ENCODE assay signal across 8 cellular contexts in the genomic region with DNA sequence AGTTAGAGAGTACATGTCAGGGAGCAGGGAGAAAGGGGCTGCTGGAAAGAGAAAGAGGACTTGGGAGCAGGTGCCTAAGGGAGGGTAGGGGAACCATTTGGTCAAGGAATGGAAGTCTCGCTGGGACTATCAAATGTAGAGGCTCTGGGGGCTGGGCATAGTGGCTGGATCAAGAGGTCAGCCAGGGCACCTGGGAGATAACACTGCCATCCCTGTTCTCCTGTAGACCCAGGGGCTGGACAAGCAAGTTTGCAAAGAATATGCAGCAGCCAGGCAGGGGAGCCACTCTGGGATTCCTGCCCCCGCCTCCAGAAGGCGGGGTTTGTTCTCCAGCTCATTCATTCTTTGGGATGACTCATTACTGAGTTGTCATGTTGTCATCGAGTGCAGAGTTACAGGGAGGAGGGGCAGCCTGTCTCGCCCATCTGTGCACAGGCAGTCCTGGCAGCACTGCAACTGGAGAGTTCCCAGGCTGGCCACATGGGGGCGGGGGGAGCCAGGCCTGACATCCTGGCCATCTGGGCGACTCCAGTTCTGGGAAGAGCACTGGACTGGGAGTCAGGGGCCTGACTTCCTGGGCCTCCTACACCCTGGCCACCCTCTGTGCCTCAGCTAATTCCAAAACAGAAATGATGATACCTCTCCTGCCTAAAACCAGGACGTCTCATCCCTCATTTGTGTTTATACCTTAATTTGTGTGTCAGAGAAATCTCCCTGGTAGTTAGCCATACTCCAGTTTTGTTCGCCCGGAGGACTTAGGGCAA. TPM values are rescaled to one million over a fixed set of nuclear protein-coding genes. Genes with fewer than 3 reads are reported as not detected.
A peak's percentile ranks its signal among the peaks of the same experiment; 100 is the strongest.
DNase-seq lines count a peak whose midpoint lies in the region; ATAC-seq and TF ChIP-seq lines count a peak whose summit lies in the region.

No MANE protein-coding gene starts in this region.

- POLR2A ChIA-PET in BJ (lab: Charles Lee): interaction anchor here (1.0 kb wide), 2 partner anchors 8 to 27 kb away, joined by 8 to 15 read pairs; no protein-coding TSS in a partner anchor

- ATAC-seq in GM19351 (IDR thresholded peaks at IDR 0.05; ENCODE audit: unreplicated experiment) (peak; percentile 98), HG03469 (IDR thresholded peaks at IDR 0.05; ENCODE audit: unreplicated experiment) (peak; percentile 84)

- no peaks in the 10 kb centered on the region for H3K36me3 ChIP-seq in BJ (ENCODE audit: control insufficient read depth, insufficient read depth, low read length)

- CTCF ChIA-PET in BJ (lab: Yijun Ruan, JAX): interaction anchor here (0.6 to 1.8 kb wide), 13 partner anchors 9 to 703 kb away, joined by 3 to 7 read pairs (median 3); no protein-coding TSS in a partner anchor

- peak; percentile 98 for TF ChIP-seq CTCF in BJ (IDR thresholded peaks at IDR 0.05; ENCODE audit: insufficient read depth, low read depth, low read length)

- no peaks in the 10 kb centered on the region for H3K27me3 ChIP-seq in BJ (ENCODE audit: control insufficient read depth, insufficient read depth, low read length)

- no peak overlapping the region for H3K4me3 ChIP-seq in BJ (ENCODE audit: low read depth, low read length)

- DNase-seq in BJ (ENCODE audit: low read depth): peak; percentile 83
- DNase-seq in NCI-H510A treated with DMSO at 0.1 percent for 48 hours (lab: John Stamatoyannopoulos, UW): peak; percentile 99
- DNase-seq in activated CD4-positive, alpha-beta T cell treated with anti-CD3 and anti-CD28 coated beads for 24 hours (ENCODE audit: low read depth in 2 of 2): peak; percentile 78 to 80
- peak; percentile 94 to 99 for DNase-seq in cerebellar nuclear complex (lab: John Stamatoyannopoulos, UW)
- peak; percentile 98 for DNase-seq in kidney tubule cell (ENCODE audit: low spot score)
- DNase-seq in stimulated activated CD4-positive, alpha-beta T cell treated with anti-CD3 and anti-CD28 coated beads, Interleukin-2, amount 100 ng/mL, for 48 hours: peak; percentile 80 to 82

RNA-seq across cellular contexts. Expression of a gene that starts 28.2 kb away (rescaled TPM):
- 15.5 and 21.8 TPM in 2 replicates for polyA plus RNA-seq in BJ (2011; rRNA removed)
- polyA minus RNA-seq in BJ (2011; rRNA and poly(A)+ RNA removed): 31.2 and 42.8 TPM in 2 replicates
